ENCODE assay signal across 12 cellular contexts in the genomic region with DNA sequence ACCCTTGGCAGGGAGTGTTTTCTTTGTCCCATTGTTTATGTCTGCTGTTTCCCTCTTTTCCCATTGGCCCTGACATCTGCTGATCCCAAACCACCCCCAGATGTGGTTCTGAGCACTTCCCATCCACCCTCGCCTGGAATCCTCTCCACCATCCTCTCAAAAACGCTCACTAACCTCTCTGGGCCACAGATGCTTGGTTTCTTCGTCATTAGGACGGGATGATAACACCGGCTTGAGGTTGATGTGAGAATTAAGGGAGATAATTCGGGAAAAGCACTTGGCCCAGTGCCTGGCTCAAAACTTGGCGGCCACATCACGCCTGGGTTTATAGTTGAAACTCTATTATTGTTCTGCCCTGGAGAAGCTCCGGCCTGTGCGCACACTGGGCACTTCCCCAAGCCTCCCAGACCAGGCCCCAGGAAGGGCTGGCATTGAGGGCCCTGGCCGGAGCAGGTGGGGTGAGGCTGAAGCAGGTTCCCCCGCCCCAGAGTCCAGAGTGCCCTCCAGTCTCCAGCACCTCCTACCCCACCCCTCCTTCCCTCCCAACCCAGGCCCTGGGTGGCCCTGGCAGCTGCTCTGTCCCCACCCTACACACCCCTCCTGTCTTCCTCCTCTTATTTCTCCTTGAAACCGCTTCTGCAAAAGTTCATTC.
DNase-seq lines count a peak whose midpoint lies in the region; ATAC-seq, FAIRE-seq and TF ChIP-seq lines count a peak whose summit lies in the region.
"Had no signal": no experiment of that assay in that cellular context is flagged by ENCODE, and none has a peak within 500 bp of the region (broad histone marks: within the 10 kb centered on the region; RNA-seq: fewer than 3 reads in every experiment).

No MANE protein-coding gene starts in this region.

- H3K27me3 ChIP-seq in SK-N-SH (ENCODE audit: insufficient read depth) (no peaks in the 10 kb centered on the region), small intestine (ENCODE audit: control insufficient read depth in 2 of 2, insufficient read depth in 2 of 2, low read length in 2 of 2) (no peaks in the 10 kb centered on the region)

- WGBS in SK-N-SH (ENCODE audit: low lambda C conversion rate): 35% methylated on average over 9 of the region's 13 CpGs
- WGBS in small intestine, 3 donors: 21 to 25% (median 24%) methylated on average over 13 of the region's 13 CpGs

- H3K4me3 ChIP-seq in SK-N-SH (ENCODE audit: low read depth in 2 of 2, low read length in 1 of 2): no peak overlapping the region
- H3K4me3 ChIP-seq in small intestine (ENCODE audit: low read depth in 1 of 2, low read length in 2 of 2): no peak overlapping the region
- H3K4me3 ChIP-seq: spleen had no signal

- DNase-seq in NCI-H1092 treated with DMSO at 0.1 percent for 48 hours (lab: John Stamatoyannopoulos, UW) (peak; percentile 23), NCI-H1092 (lab: John Stamatoyannopoulos, UW) (no peak), SK-N-SH (peak; percentile 76), glomerular visceral epithelial cell (ENCODE audit: extremely low spot score) (peak; percentile 91), small intestine (peak; percentile 61), head of caudate nucleus (no peak)
- DNase-seq: 8988T; activated naive CD4-positive, alpha-beta T cell treated with anti-CD3 and anti-CD28 coated beads, Interleukin-2, amount 50 U/mL, for 16 hours; spleen had no signal

- POLR2A ChIA-PET in SK-N-SH (lab: Yijun Ruan, JAX): no interaction called here

- intact Hi-C loops in head of caudate nucleus (cut with DNase I): no loop called here

- H3K9me3 ChIP-seq in SK-N-SH (no peaks in the 10 kb centered on the region), small intestine (ENCODE audit: control insufficient read depth, low read depth) (no peaks in the 10 kb centered on the region)
- H3K9me3 ChIP-seq: spleen had no signal

- CTCF ChIA-PET in SK-N-SH (lab: Yijun Ruan, JAX): interaction anchor here (0.6 to 2.1 kb wide), 3 partner anchors 9 to 83 kb away, joined by 3 to 8 read pairs (median 3); no protein-coding TSS in a partner anchor

- no peaks in the 10 kb centered on the region for H3K79me2 ChIP-seq in SK-N-SH (ENCODE audit: insufficient read depth)

- TF ChIP-seq EP300 in SK-N-SH (IDR thresholded peaks at IDR 0.05; ENCODE audit: borderline replicate concordance in 1 of 2, low read depth in 1 of 2, low read length in 1 of 2): peak in 1 of 2 experiments; percentile 26; a peak in 1 of 4 replicates

- TF ChIP-seq CTCF in SK-N-SH (IDR thresholded peaks at IDR 0.05): no peak

- H3K4me2 ChIP-seq in SK-N-SH: no peak overlapping the region

- no peaks in the 10 kb centered on the region for H3F3A ChIP-seq in SK-N-SH (replicated peaks; ENCODE audit: insufficient read depth)

- H3K4me1 ChIP-seq in SK-N-SH (ENCODE audit: control insufficient read depth in 1 of 2, insufficient read depth in 2 of 2, low read depth in 1 of 2, low read length in 1 of 2) (peaks cover 5 to 26% of the 10 kb centered on the region in 2 experiments; a peak in 1 of 4 replicates), small intestine (ENCODE audit: control insufficient read depth in 2 of 2, insufficient read depth in 1 of 2, low read depth in 1 of 2, low read length in 1 of 2) (peaks cover 0 to 6% of the 10 kb centered on the region in 2 donors)
- H3K4me1 ChIP-seq: spleen had no signal

- H3K9ac ChIP-seq in SK-N-SH: no peak overlapping the region

- no peak for TF ChIP-seq RAD21 in SK-N-SH (IDR thresholded peaks at IDR 0.05; ENCODE audit: low read length)

- no peak for FAIRE-seq in small intestine (lab: Jason Lieb, UNC)

- H3K36me3 ChIP-seq in SK-N-SH (replicated peaks in 1 of 2; ENCODE audit: control insufficient read depth in 1 of 2, insufficient read depth in 2 of 2, low read length in 1 of 2) (no peaks in the 10 kb centered on the region), small intestine (ENCODE audit: control insufficient read depth in 2 of 2, insufficient read depth in 2 of 2, low read length in 2 of 2) (no peaks in the 10 kb centered on the region)
- H3K36me3 ChIP-seq: spleen had no signal

- H3K27ac ChIP-seq in SK-N-SH (ENCODE audit: low read depth in 2 of 2, low read length in 1 of 2): peak overlapping the region in 1 of 2 experiments; percentile 51; a peak in 3 of 4 replicates
- no peak overlapping the region for H3K27ac ChIP-seq in small intestine (ENCODE audit: low read depth in 1 of 2, low read length in 1 of 2)
- H3K27ac ChIP-seq: spleen had no signal

- H4K20me1 ChIP-seq in SK-N-SH (ENCODE audit: insufficient read depth): no peaks in the 10 kb centered on the region

- ATAC-seq in GM21360 (IDR thresholded peaks at IDR 0.05; ENCODE audit: unreplicated experiment) (no peak), HG03520 (IDR thresholded peaks at IDR 0.05; ENCODE audit: unreplicated experiment) (no peak)
- ATAC-seq: stimulated activated effector memory CD8-positive, alpha-beta T cell treated with anti-CD3 and anti-CD28 coated beads, Interleukin-12 subunit alpha, Interleukin-12 subunit beta, amount 100 ng/mL, for 72 hours had no signal

- H2AFZ ChIP-seq in SK-N-SH (ENCODE audit: low read depth): no peak overlapping the region

- no peaks in the 10 kb centered on the region for H3K9me2 ChIP-seq in SK-N-SH

TF ChIP-seq in SK-N-SH, 30 proteins besides CTCF, POLR2A, EP300 and RAD21:
- TF ChIP-seq RCOR1 (IDR thresholded peaks at IDR 0.05; ENCODE audit: low read length) (peak; percentile 71), EZH2phosphoT487 (IDR thresholded peaks at IDR 0.05; ENCODE audit: borderline replicate concordance, low read depth) (no peak), TCF12 (IDR thresholded peaks at IDR 0.05) (peak; percentile 18; the same call in 1 of the 2 replicates), GATA2 (CRISPR knock-in tag; IDR thresholded peaks at IDR 0.05) (peak; percentile 27; the same call in 1 of the 2 replicates), NFIC (IDR thresholded peaks at IDR 0.05; ENCODE audit: borderline replicate concordance) (no peak), CHD2 (IDR thresholded peaks at IDR 0.05; ENCODE audit: low read length, partially characterized antibody) (peak; percentile 27), FOXJ3 (CRISPR knock-in tag; IDR thresholded peaks at IDR 0.05) (no peak)

Comparison
In these comparisons a context has a peak if more than half of its experiments do, and no peak if none do; other contexts are left out.
1. DNase-seq: peak in NCI-H1092 treated with DMSO at 0.1 percent for 48 hours (single experiment), SK-N-SH (single experiment), glomerular visceral epithelial cell (single experiment) and small intestine (single experiment); none in NCI-H1092 (single experiment) and head of caudate nucleus (0 of 42).